ENCODE assay signal across 26 cellular contexts in genomic region chr1:4771267-4771666, GRCh38.
A peak's percentile ranks its signal among the peaks of the same experiment; 100 is the strongest.
DNase-seq lines count a peak whose midpoint lies in the region; FAIRE-seq and TF ChIP-seq lines count a peak whose summit lies in the region.
"Had no signal": no experiment of that assay in that cellular context is flagged by ENCODE, and none has a peak within 500 bp of the region (broad histone marks: within the 10 kb centered on the region; RNA-seq: fewer than 3 reads in every experiment).

No MANE protein-coding gene starts in this region.

- H3K36me3 ChIP-seq in H1 (ENCODE audit: control insufficient read depth in 2 of 4, insufficient read depth in 4 of 4, low read length in 3 of 4) (no peaks in the 10 kb centered on the region), neuronal stem cell (replicated peaks in 1 of 2; ENCODE audit: control insufficient read depth in 2 of 2, insufficient read depth in 2 of 2, low read length in 2 of 2) (no peaks in the 10 kb centered on the region), spleen (no peaks in the 10 kb centered on the region), smooth muscle cell (ENCODE audit: low read depth) (no peaks in the 10 kb centered on the region)
- H3K36me3 ChIP-seq: BE2C, BLaER1 had no signal

- H3K4me3 ChIP-seq in H1 (ENCODE audit: extremely low read depth in 1 of 4, insufficient read depth in 2 of 4, low read depth in 3 of 4, low read length in 4 of 4): no peak overlapping the region
- no peak overlapping the region for H3K4me3 ChIP-seq in neuronal stem cell (ENCODE audit: low read length in 2 of 2)
- no peak overlapping the region for H3K4me3 ChIP-seq in spleen
- no peak overlapping the region for H3K4me3 ChIP-seq in smooth muscle cell
- H3K4me3 ChIP-seq: BLaER1, GM12878 had no signal

- H2AK5ac ChIP-seq in H1 (ENCODE audit: low read depth, low read length) (0 out of 2 replicates have a peak overlapping the region, but pooled peaks have one; percentile 72), neuronal stem cell (ENCODE audit: low read depth, low read length) (peak overlapping the region; percentile 67)

- TF ChIP-seq RAD21 in H1 (IDR thresholded peaks at IDR 0.05 in 1 of 2, conservative IDR thresholded peaks at IDR 0.05 in 1 of 2; ENCODE audit: low read depth in 2 of 2, low read length in 2 of 2): no peak

- DNase-seq in H1 (ENCODE audit: low read depth in 1 of 2, low spot score in 2 of 2): no peak
- DNase-seq in neuronal stem cell (ENCODE audit: low spot score): no peak
- DNase-seq in spleen: peak; percentile 39
- no peak for DNase-seq in cerebellar cortex (ENCODE audit: low spot score)
- DNase-seq in smooth muscle cell (lab: John Stamatoyannopoulos, UW; ENCODE audit: unreplicated experiment): no peak
- no peak for DNase-seq in central memory CD4-positive, alpha-beta T cell
- DNase-seq: 8988T; ACHN; BE2C; C1 segment of cervical spinal cord; CD4-positive, alpha-beta memory T cell; CD4-positive, CD25-positive, alpha-beta regulatory T cell; CD8-positive, alpha-beta memory T cell; COR-L47; DMS 273 treated with DMSO at 0.1 percent for 48 hours; DMS153; DMS53; DMS79; DND-41; EL; GDM1 had no signal

- CTCF ChIA-PET in H1 (lab: Charles Lee; ENCODE audit: partially characterized antibody): interaction anchor here (0.7 to 4.6 kb wide), 4 partner anchors 11 to 115 kb away, joined by 3 to 18 read pairs (median 4); no protein-coding TSS in a partner anchor

- no peak for TF ChIP-seq POLR2A in H1 (IDR thresholded peaks at IDR 0.05; ENCODE audit: control extremely low read depth in 1 of 2, low read depth in 2 of 2, low read length in 2 of 2)
- TF ChIP-seq POLR2A in spleen (IDR thresholded peaks at IDR 0.05): no peak

- H3K79me2 ChIP-seq in H1 (ENCODE audit: control insufficient read depth in 1 of 2, insufficient read depth in 2 of 2, low read length in 2 of 2): no peaks in the 10 kb centered on the region
- no peaks in the 10 kb centered on the region for H3K79me2 ChIP-seq in smooth muscle cell (ENCODE audit: low read depth)

- H3K79me1 ChIP-seq in H1 (ENCODE audit: low read depth, low read length): no peaks in the 10 kb centered on the region
- H3K79me1 ChIP-seq in neuronal stem cell (ENCODE audit: low read depth, low read length): no peaks in the 10 kb centered on the region

- H3K23ac ChIP-seq in H1 (ENCODE audit: insufficient read length) (no peak overlapping the region), neuronal stem cell (ENCODE audit: low read depth, low read length, poor library complexity) (no peak overlapping the region)

- no peak overlapping the region for H2BK120ac ChIP-seq in H1 (replicated peaks; ENCODE audit: low read depth, low read length)
- H2BK120ac ChIP-seq in neuronal stem cell (ENCODE audit: low read depth, low read length): no peak overlapping the region

- H4K91ac ChIP-seq in H1 (replicated peaks; ENCODE audit: insufficient read length, low read length): no peak overlapping the region
- H4K91ac ChIP-seq in neuronal stem cell (ENCODE audit: low read depth, low read length, poor library complexity): no peak overlapping the region

- no peak overlapping the region for H3K4ac ChIP-seq in H1 (replicated peaks; ENCODE audit: insufficient read length, low read depth, low read length)
- H3K4ac ChIP-seq in neuronal stem cell (ENCODE audit: low read length): no peak overlapping the region

- no peak for FAIRE-seq in H1 (lab: Jason Lieb, UNC)
- FAIRE-seq: A204.1, GM12878, GM12892, GM18507 had no signal

- no peaks in the 10 kb centered on the region for H3K9me3 ChIP-seq in H1 (ENCODE audit: insufficient read depth in 2 of 2, low read depth in 1 of 2, low read length in 1 of 2)
- H3K9me3 ChIP-seq in neuronal stem cell (replicated peaks in 1 of 2; ENCODE audit: control insufficient read depth in 2 of 2, insufficient read depth in 1 of 2, low read depth in 1 of 2, low read length in 2 of 2): no peaks in the 10 kb centered on the region
- H3K9me3 ChIP-seq in spleen: no peaks in the 10 kb centered on the region
- H3K9me3 ChIP-seq in smooth muscle cell (replicated peaks; ENCODE audit: low read depth): no peaks in the 10 kb centered on the region
- H3K9me3 ChIP-seq: BE2C, BLaER1 had no signal

- H3K18ac ChIP-seq in H1 (ENCODE audit: extremely low read depth, low read length): no peak overlapping the region
- H3K18ac ChIP-seq in neuronal stem cell (ENCODE audit: low read length): no peak overlapping the region

- WGBS in H1 (ENCODE audit: extremely low coverage in 1 of 2, insufficient coverage in 1 of 2, insufficient read length in 1 of 2, insufficient replicate concordance in 2 of 2, low coverage in 1 of 2, low lambda C conversion rate in 2 of 2, missing lambda C conversion rate in 1 of 2), 2 experiments: 78% methylated on average over 9 of the region's 13 CpGs; no CpG with 5 or more reads in 1 of the 2 experiments
- WGBS in neuronal stem cell (ENCODE audit: extremely low coverage in 2 of 2, insufficient read length in 2 of 2, insufficient replicate concordance in 1 of 2), 2 donors: no CpG with 5 or more reads among the region's 13 CpGs
- 59 to 67% (median 60%) methylated on average over 12 to 13 of the region's 13 CpGs for WGBS in spleen, 5 donors
- 91% methylated on average over 10 of the region's 13 CpGs for WGBS in smooth muscle cell (ENCODE audit: low lambda C conversion rate)

- no peak overlapping the region for H3K27ac ChIP-seq in H1 (ENCODE audit: low read depth, low read length)
- H3K27ac ChIP-seq in neuronal stem cell (replicated peaks; ENCODE audit: low read length): no peak overlapping the region
- H3K27ac ChIP-seq in spleen: no peak overlapping the region
- H3K27ac ChIP-seq in smooth muscle cell (ENCODE audit: low read depth): no peak overlapping the region
- H3K27ac ChIP-seq: BLaER1 had no signal

- H4K20me1 ChIP-seq in H1 (replicated peaks in 1 of 2; ENCODE audit: control insufficient read depth in 1 of 2, insufficient read depth in 2 of 2, low read length in 2 of 2) (peaks cover 0 to 5% of the 10 kb centered on the region in 2 experiments), smooth muscle cell (ENCODE audit: low read depth) (no peaks in the 10 kb centered on the region)
- H4K20me1 ChIP-seq: BLaER1 had no signal

- H2AFZ ChIP-seq in H1 (ENCODE audit: low read length) (no peak overlapping the region), neuronal stem cell (ENCODE audit: low read length) (no peak overlapping the region), smooth muscle cell (ENCODE audit: low read depth) (no peak overlapping the region)

- H2BK12ac ChIP-seq in H1 (ENCODE audit: low read depth, low read length) (no peak overlapping the region), neuronal stem cell (ENCODE audit: low read length) (no peak overlapping the region)

- H4K5ac ChIP-seq in H1 (ENCODE audit: insufficient read length, low read depth, low read length): no peak overlapping the region

- H3K9ac ChIP-seq in H1 (replicated peaks in 1 of 4; ENCODE audit: extremely low read depth in 1 of 4, low read depth in 3 of 4, low read length in 3 of 4) (no peak overlapping the region), neuronal stem cell (ENCODE audit: low read depth, low read length, poor library complexity) (no peak overlapping the region), smooth muscle cell (ENCODE audit: low read depth) (no peak overlapping the region)
- H3K9ac ChIP-seq: BLaER1 had no signal

- no peaks in the 10 kb centered on the region for H3F3A ChIP-seq in smooth muscle cell (ENCODE audit: low read depth)

- no peak overlapping the region for H2BK15ac ChIP-seq in H1 (ENCODE audit: low read length)
- H2BK15ac ChIP-seq in neuronal stem cell (ENCODE audit: low read length): no peak overlapping the region

- POLR2A ChIA-PET in H1 (lab: Charles Lee; ENCODE audit: partially characterized antibody): no interaction called here

- H3K27me3 ChIP-seq in H1 (replicated peaks in 1 of 4; ENCODE audit: control insufficient read depth in 3 of 4, extremely low read depth in 1 of 4, insufficient read depth in 3 of 4, low read length in 3 of 4) (no peaks in the 10 kb centered on the region; a peak in 1 of 7 replicates), neuronal stem cell (ENCODE audit: control insufficient read depth in 3 of 3, insufficient read depth in 3 of 3, low read depth in 1 of 3, low read length in 3 of 3) (no peaks in the 10 kb centered on the region), spleen (replicated peaks in 1 of 7) (peaks cover 0 to 16% (median 0%) of the 10 kb centered on the region in 7 donors), smooth muscle cell (ENCODE audit: low read depth) (no peaks in the 10 kb centered on the region)
- H3K27me3 ChIP-seq: BE2C, BLaER1 had no signal

- H4K8ac ChIP-seq in H1 (ENCODE audit: extremely low read depth, insufficient read depth, low read length) (no peak overlapping the region), neuronal stem cell (ENCODE audit: low read depth, low read length) (no peak overlapping the region)

- H3K4me1 ChIP-seq in H1 (replicated peaks in 1 of 4; ENCODE audit: control insufficient read depth in 3 of 4, insufficient read depth in 4 of 4, low read length in 3 of 4) (no peaks in the 10 kb centered on the region; a peak in 1 of 7 replicates), neuronal stem cell (ENCODE audit: control insufficient read depth in 2 of 2, insufficient read depth in 1 of 2, low read depth in 1 of 2, low read length in 2 of 2) (peaks cover 0 to 4% of the 10 kb centered on the region in 2 donors), spleen (no peaks in the 10 kb centered on the region), smooth muscle cell (ENCODE audit: low read depth) (no peaks in the 10 kb centered on the region)
- H3K4me1 ChIP-seq: BE2C, BLaER1 had no signal

- no peak overlapping the region for H3K4me2 ChIP-seq in H1 (ENCODE audit: insufficient read depth in 1 of 2, low read depth in 2 of 2, low read length in 2 of 2)
- H3K4me2 ChIP-seq in neuronal stem cell (ENCODE audit: insufficient read depth, low read length, poor library complexity, severe bottlenecking): no peak overlapping the region
- no peak overlapping the region for H3K4me2 ChIP-seq in smooth muscle cell
- H3K4me2 ChIP-seq: BLaER1 had no signal

- H3K56ac ChIP-seq in H1 (replicated peaks; ENCODE audit: insufficient read length, low read depth, low read length): no peak overlapping the region

- H2BK20ac ChIP-seq in H1 (ENCODE audit: low read length): no peak overlapping the region

- intact Hi-C loops in spleen (cut with DNase I; ENCODE audit: low total_unique reads): no loop called here

- H3K23me2 ChIP-seq in H1 (ENCODE audit: low read depth, low read length): peaks cover 7% of the 10 kb centered on the region; the same call in 1 of the 2 replicates

- TF ChIP-seq EP300 in H1 (IDR thresholded peaks at IDR 0.05; ENCODE audit: borderline replicate concordance in 1 of 2, low read depth in 2 of 2, low read length in 2 of 2): no peak

- TF ChIP-seq CTCF in H1 (IDR thresholded peaks at IDR 0.05; ENCODE audit: control extremely low read depth in 1 of 3, insufficient read depth in 1 of 3, low read depth in 1 of 3, low read length in 3 of 3) (no peak), spleen (IDR thresholded peaks at IDR 0.05 in 8 of 11, conservative IDR thresholded peaks at IDR 0.05 in 3 of 11) (no peak), smooth muscle cell (IDR thresholded peaks at IDR 0.05; ENCODE audit: borderline replicate concordance, insufficient read depth, poor library complexity, severe bottlenecking) (no peak)

- H3K14ac ChIP-seq in H1 (ENCODE audit: insufficient read length): no peak overlapping the region
- no peak overlapping the region for H3K14ac ChIP-seq in neuronal stem cell (ENCODE audit: low read length)

- no peak overlapping the region for H2BK5ac ChIP-seq in H1 (ENCODE audit: low read depth, low read length)
- no peak overlapping the region for H2BK5ac ChIP-seq in neuronal stem cell (ENCODE audit: low read length)
